Comparison of ENCODE assay signal across 1 cellular context in genomic region chr11:797300-798092, GRCh38.
TF ChIP-seq lines count a peak whose summit lies in the region.

No MANE protein-coding gene starts in this region.

TF ChIP-seq in H1, 55 proteins besides CTCF, POLR2A, EP300 and RAD21:
- TF ChIP-seq SAP30 (IDR thresholded peaks at IDR 0.05; ENCODE audit: insufficient read depth, insufficient replicate concordance, low read length) = peak; percentile 73
- no peak for TF ChIP-seq SUZ12 (IDR thresholded peaks at IDR 0.05; ENCODE audit: low read length)
- 0 out of 4 replicates have a peak, but pooled peaks of 1 of the 2 experiments have one; percentile 74 for TF ChIP-seq SIN3A (conservative IDR thresholded peaks at IDR 0.05 in 1 of 2, IDR thresholded peaks at IDR 0.05 in 1 of 2; ENCODE audit: low read depth in 1 of 2, low read length in 2 of 2)
- TF ChIP-seq CBX5 (IDR thresholded peaks at IDR 0.05; ENCODE audit: low read depth, low read length) = no peak
- TF ChIP-seq EGR1 (IDR thresholded peaks at IDR 0.05; ENCODE audit: borderline replicate concordance, low read depth, low read length) = no peak
- no peak for TF ChIP-seq SIX5 (IDR thresholded peaks at IDR 0.05; ENCODE audit: low read depth, low read length)
- no peak for TF ChIP-seq E2F6 (IDR thresholded peaks at IDR 0.05)
- TF ChIP-seq SP2 (IDR thresholded peaks at IDR 0.05; ENCODE audit: low read length) = no peak
- no peak for TF ChIP-seq ATF3 (IDR thresholded peaks at IDR 0.05; ENCODE audit: insufficient read depth, low read depth, low read length)
- peak; percentile 6; the same call in 1 of the 2 replicates for TF ChIP-seq POLR2AphosphoS5 (IDR thresholded peaks at IDR 0.05; ENCODE audit: low read depth, low read length)
- TF ChIP-seq ASH2L (IDR thresholded peaks at IDR 0.05; ENCODE audit: low read length) = peak; percentile 55
- TF ChIP-seq MAX (IDR thresholded peaks at IDR 0.05) = 0 out of 2 replicates have a peak, but pooled peaks have one; percentile 56
- no peak; the same call in 1 of the 2 replicates for TF ChIP-seq TAF1 (IDR thresholded peaks at IDR 0.05; ENCODE audit: low read depth, low read length)
